In genomic region chr2:101264360-101264939, GRCh38 we compare ENCODE assay signal across 19 cellular contexts. TPM values are rescaled to one million over a fixed set of nuclear protein-coding genes. Genes with fewer than 3 reads are reported as not detected.
DNase-seq lines count a peak whose midpoint lies in the region; ATAC-seq, FAIRE-seq and TF ChIP-seq lines count a peak whose summit lies in the region.
"Had no signal": no experiment of that assay in that cellular context is flagged by ENCODE, and none has a peak within 500 bp of the region (broad histone marks: within the 10 kb centered on the region; RNA-seq: fewer than 3 reads in every experiment).

No MANE protein-coding gene starts in this region.

- FAIRE-seq in HepG2 (lab: Jason Lieb, UNC), result no peak

- BruUV-seq in HepG2 (replicated peaks; lab: Mats Ljungman, UMichigan), result no TSS peak

- H3K4me1 ChIP-seq in HepG2 (ENCODE audit: insufficient read depth, low read length) (peaks cover 84% of the 10 kb centered on the region), right lobe of liver (peaks cover 0 to 13% (median 0%) of the 10 kb centered on the region in 4 donors), left ventricle myocardium inferior (peaks cover 65% of the 10 kb centered on the region), suprapubic skin (no peaks in the 10 kb centered on the region)
- H3K4me1 ChIP-seq: HAP-1 had no signal

- no peaks in the 10 kb centered on the region for H3K27me3 ChIP-seq in HepG2 (ENCODE audit: control insufficient read depth in 1 of 2, insufficient read depth in 2 of 2, low read length in 2 of 2)
- no peaks in the 10 kb centered on the region for H3K27me3 ChIP-seq in right lobe of liver
- no peaks in the 10 kb centered on the region for H3K27me3 ChIP-seq in left ventricle myocardium inferior (ENCODE audit: low read depth)
- H3K27me3 ChIP-seq in suprapubic skin, result no peaks in the 10 kb centered on the region
- H3K27me3 ChIP-seq: adrenal gland, MG63, ovary had no signal

- TF ChIP-seq EP300 in HepG2 (IDR thresholded peaks at IDR 0.05; ENCODE audit: low read depth in 2 of 2, low read length in 2 of 2), result no peak
- no peak for TF ChIP-seq EP300 in HepG2 (CRISPR knock-in tag; IDR thresholded peaks at IDR 0.05; ENCODE audit: borderline replicate concordance)
- TF ChIP-seq EP300 in suprapubic skin (IDR thresholded peaks at IDR 0.05), result no peak

- H3K9me3 ChIP-seq in HepG2 (ENCODE audit: low read length) (no peaks in the 10 kb centered on the region), right lobe of liver (no peaks in the 10 kb centered on the region), left ventricle myocardium inferior (replicated peaks) (no peaks in the 10 kb centered on the region), suprapubic skin (no peaks in the 10 kb centered on the region)
- H3K9me3 ChIP-seq: adrenal gland, HAP-1, MG63, ovary had no signal

- H3K27me3 Mint-ChIP-seq in activated CD4-positive, alpha-beta memory T cell treated with anti-CD3 and anti-CD28 coated beads, Interleukin-2, amount 10 ng/mL, durations not matched to agents 7 days and 5 days, result no peaks in the 10 kb centered on the region
- H3K27me3 Mint-ChIP-seq: activated B cell treated with CpG ODN at 0.5 μM for 24 hours had no signal

- peaks cover 28 to 68% of the 10 kb centered on the region in 2 experiments for H3K36me3 ChIP-seq in HepG2 (replicated peaks in 1 of 2; ENCODE audit: control insufficient read depth in 1 of 2, insufficient read depth in 2 of 2, low read length in 2 of 2)
- peaks cover 0 to 57% (median 15%) of the 10 kb centered on the region in 4 donors for H3K36me3 ChIP-seq in right lobe of liver
- H3K36me3 ChIP-seq in left ventricle myocardium inferior, result peaks cover 66% of the 10 kb centered on the region
- H3K36me3 ChIP-seq in suprapubic skin, result peaks cover 66% of the 10 kb centered on the region
- H3K36me3 ChIP-seq: ovary had no signal

- DNase-seq in HepG2 (ENCODE audit: low spot score) (no peak), right lobe of liver (no peak), left ventricle myocardium inferior (no peak), cortex of kidney (lab: John Stamatoyannopoulos, UW) (no peak), suprapubic skin (ENCODE audit: low spot score in 2 of 2) (no peak)
- no peak for DNase-seq in activated CD4-positive, alpha-beta memory T cell treated with anti-CD3 and anti-CD28 coated beads, Interleukin-2, amount 10 ng/mL, durations not matched to agents 7 days and 5 days
- DNase-seq in stimulated activated CD4-positive, alpha-beta T cell treated with anti-CD3 and anti-CD28 coated beads, Interleukin-2, amount 100 ng/mL, for 24 hours, result no peak
- DNase-seq: activated B cell treated with CpG ODN at 0.5 μM for 24 hours; activated CD8-positive, alpha-beta memory T cell treated with anti-CD3 and anti-CD28 coated beads, Interleukin-2, amount 50 U/mL, for 4 hours; adrenal gland; COR-L47; glutamatergic neuron; IMR-90; MG63; NCI-H187; ovary; stimulated activated CD4-positive, alpha-beta T cell treated with anti-CD3 and anti-CD28 coated beads, Interleukin-2, amount 100 ng/mL, for 48 hours had no signal

- TF ChIP-seq POLR2A in HepG2 (IDR thresholded peaks at IDR 0.05; ENCODE audit: insufficient read depth in 1 of 2, low read depth in 2 of 2, low read length in 2 of 2) (no peak), right lobe of liver (IDR thresholded peaks at IDR 0.05) (no peak), suprapubic skin (IDR thresholded peaks at IDR 0.05) (no peak)

- peaks cover 41% of the 10 kb centered on the region for H3K4me1 Mint-ChIP-seq in activated CD4-positive, alpha-beta memory T cell treated with anti-CD3 and anti-CD28 coated beads, Interleukin-2, amount 10 ng/mL, durations not matched to agents 7 days and 5 days
- H3K4me1 Mint-ChIP-seq: activated B cell treated with CpG ODN at 0.5 μM for 24 hours had no signal

- H3K9me3 Mint-ChIP-seq in activated CD4-positive, alpha-beta memory T cell treated with anti-CD3 and anti-CD28 coated beads, Interleukin-2, amount 10 ng/mL, durations not matched to agents 7 days and 5 days, result no peaks in the 10 kb centered on the region
- H3K9me3 Mint-ChIP-seq: activated B cell treated with CpG ODN at 0.5 μM for 24 hours had no signal

- POLR2A ChIA-PET in HepG2 (lab: Yijun Ruan, JAX), result no interaction called here
- POLR2A ChIA-PET in activated CD4-positive, alpha-beta memory T cell treated with anti-CD3 and anti-CD28 coated beads, Interleukin-2, amount 10 ng/mL, durations not matched to agents 7 days and 5 days (lab: Charles Lee), result interaction anchor here (6.2 kb wide), 1 partner anchor 11 kb away, joined by 42 read pairs; the partner anchor contains the start of gene CNOT11

- no peak for ATAC-seq in HepG2
- no peak for ATAC-seq in right lobe of liver
- no peak for ATAC-seq in HG03432 (IDR thresholded peaks at IDR 0.05; ENCODE audit: unreplicated experiment)

- no peak overlapping the region for H3K4me2 ChIP-seq in HepG2 (ENCODE audit: low read depth, low read length)

- intact Hi-C loops in HepG2 (cut with micrococcal nuclease; ENCODE audit: unreplicated experiment) (no loop called here), right lobe of liver (cut with DNase I) (no loop called here), left ventricle myocardium inferior (cut with micrococcal nuclease) (no loop called here)

- H3K9ac ChIP-seq in HepG2 (ENCODE audit: insufficient read depth, low read depth, low read length), result no peak overlapping the region

- CTCF ChIA-PET in HepG2 (lab: Yijun Ruan, JAX; ENCODE audit: low intra/inter-chr PET ratio, low total read pairs), result no interaction called here
- CTCF ChIA-PET in activated CD4-positive, alpha-beta memory T cell treated with anti-CD3 and anti-CD28 coated beads, Interleukin-2, amount 10 ng/mL, durations not matched to agents 7 days and 5 days (lab: Charles Lee), result no interaction called here

- WGBS in HepG2 (ENCODE audit: low lambda C conversion rate), result 98% methylated on average over 13 of the region's 13 CpGs
- WGBS in right lobe of liver (ENCODE audit: insufficient coverage, low coverage, low lambda C conversion rate, missing lambda C conversion rate), result 93% methylated on average over 13 of the region's 13 CpGs
- 92% methylated on average over 13 of the region's 13 CpGs for WGBS in suprapubic skin

- H4K20me1 ChIP-seq in HepG2 (ENCODE audit: insufficient read depth, low read length), result no peaks in the 10 kb centered on the region

- H3K27ac Mint-ChIP-seq in activated CD4-positive, alpha-beta memory T cell treated with anti-CD3 and anti-CD28 coated beads, Interleukin-2, amount 10 ng/mL, durations not matched to agents 7 days and 5 days, result peak overlapping the region; percentile 73
- H3K27ac Mint-ChIP-seq: activated B cell treated with CpG ODN at 0.5 μM for 24 hours had no signal

- no peak overlapping the region for H3K4me3 ChIP-seq in HepG2 (replicated peaks in 1 of 3; ENCODE audit: insufficient read depth in 1 of 3, low read depth in 2 of 3, low read length in 3 of 3)
- H3K4me3 ChIP-seq in right lobe of liver, result no peak overlapping the region
- H3K4me3 ChIP-seq in left ventricle myocardium inferior, result no peak overlapping the region
- H3K4me3 ChIP-seq in suprapubic skin, result no peak overlapping the region
- H3K4me3 ChIP-seq: adrenal gland, HAP-1, MG63, ovary had no signal

- no peak for TF ChIP-seq RAD21 in HepG2 (CRISPR knock-in tag; IDR thresholded peaks at IDR 0.05)

- H3K4me3 Mint-ChIP-seq in activated CD4-positive, alpha-beta memory T cell treated with anti-CD3 and anti-CD28 coated beads, Interleukin-2, amount 10 ng/mL, durations not matched to agents 7 days and 5 days, result no peak overlapping the region
- H3K4me3 Mint-ChIP-seq: activated B cell treated with CpG ODN at 0.5 μM for 24 hours had no signal

- H2AFZ ChIP-seq in HepG2 (ENCODE audit: low read length), result no peak overlapping the region

- H3K27ac ChIP-seq in HepG2 (ENCODE audit: extremely low read length, insufficient read depth, low read length) (peak overlapping the region; percentile 75), right lobe of liver (no peak overlapping the region), left ventricle myocardium inferior (replicated peaks) (peak overlapping the region; percentile 74), suprapubic skin (no peak overlapping the region)
- H3K27ac ChIP-seq: adrenal gland, ovary had no signal

- in situ Hi-C loops in HepG2 (cut with HindIII; ENCODE audit: extremely low pct_ligation_motif_present, low pct_unique_long_range_greater_than_20kb), result no loop called here

- TF ChIP-seq CTCF in HepG2 (CRISPR knock-in tag; IDR thresholded peaks at IDR 0.05) (no peak), right lobe of liver (IDR thresholded peaks at IDR 0.05) (no peak), left ventricle myocardium inferior (IDR thresholded peaks at IDR 0.05; ENCODE audit: borderline replicate concordance) (no peak), suprapubic skin (IDR thresholded peaks at IDR 0.05) (no peak)

- peaks cover 79% of the 10 kb centered on the region for H3K36me3 Mint-ChIP-seq in activated CD4-positive, alpha-beta memory T cell treated with anti-CD3 and anti-CD28 coated beads, Interleukin-2, amount 10 ng/mL, durations not matched to agents 7 days and 5 days (ENCODE audit: low read depth)

- H3K79me2 ChIP-seq in HepG2 (ENCODE audit: insufficient read depth, low read length), result peaks cover 39% of the 10 kb centered on the region

RNA-seq across cellular contexts. Expression of gene CNOT11, which starts 11.8 kb away (rescaled TPM):
- total RNA-seq in HepG2 (2016; rRNA removed; fragmentation: Illumina TruSeq; extraction: Trizol) (100 and 114 TPM in 2 replicates), right lobe of liver (10 to 100 TPM; 17.0 to 28.5 (median 21.5) TPM), left ventricle myocardium inferior (33.8 TPM), suprapubic skin (10 to 100 TPM; 24.9 to 32.7 (median 28.6) TPM)
- 34.2 and 39.4 TPM in 2 replicates for total RNA-seq in HepG2 (2016; cell fraction: cytosol; rRNA removed; fragmentation: Illumina TruSeq; extraction: Trizol; ENCODE audit: low read depth)
- 93.7 and 119 TPM in 2 replicates for total RNA-seq in HepG2 (2016; cell fraction: insoluble cytoplasmic fraction; rRNA removed; fragmentation: Illumina TruSeq; extraction: Trizol)
- 65.8 and 70.3 TPM in 2 replicates for total RNA-seq in HepG2 (2016; cell fraction: membrane; rRNA removed; fragmentation: Illumina TruSeq; extraction: Trizol)
- 79.5 and 91.1 TPM in 2 replicates for total RNA-seq in HepG2 (2016; cell fraction: nucleus; rRNA removed; fragmentation: Illumina TruSeq; extraction: Trizol)
- polyA plus RNA-seq in HepG2 (2011; rRNA removed), result 202 and 209 TPM in 2 replicates
- polyA plus RNA-seq in HepG2 (2011; cell fraction: cytosol; rRNA removed), result 91.7 and 128 TPM in 2 replicates
- 359 and 415 TPM in 2 replicates for polyA plus RNA-seq in HepG2 (2011; cell fraction: nucleus; rRNA removed)
- polyA plus RNA-seq in HepG2 (2012), result 100 and 126 TPM in 2 replicates
- 35.1 and 35.8 TPM in 2 replicates for polyA plus RNA-seq in HepG2 (2016; cell fraction: cytosol; fragmentation: Illumina TruSeq; extraction: Trizol; ENCODE audit: low read depth)
- polyA plus RNA-seq in HepG2 (2016; cell fraction: insoluble cytoplasmic fraction; fragmentation: Illumina TruSeq; extraction: Trizol; ENCODE audit: low read depth), result 160 and 184 TPM in 2 replicates
- 62.2 and 66.8 TPM in 2 replicates for polyA plus RNA-seq in HepG2 (2016; cell fraction: membrane; fragmentation: Illumina TruSeq; extraction: Trizol; ENCODE audit: low read depth)
- polyA plus RNA-seq in HepG2 (2016; cell fraction: nucleus; fragmentation: Illumina TruSeq; extraction: Trizol; ENCODE audit: insufficient read depth, low read depth), result 277 TPM in 2 replicates
- polyA minus RNA-seq in HepG2 (2011; rRNA and poly(A)+ RNA removed; ENCODE audit: low replicate concordance), result 74.3 and 87.7 TPM in 2 replicates
- 102 and 132 TPM in 2 replicates for polyA minus RNA-seq in HepG2 (2011; cell fraction: cytosol; rRNA and poly(A)+ RNA removed)
- polyA minus RNA-seq in HepG2 (2011; cell fraction: nucleus; rRNA and poly(A)+ RNA removed), result 80.2 and 123 TPM in 2 replicates
- total RNA-seq in activated CD4-positive, alpha-beta memory T cell treated with anti-CD3 and anti-CD28 coated beads, Interleukin-2, amount 10 ng/mL, durations not matched to agents 7 days and 5 days, result 10 to 100 TPM; 60.3 to 65.9 TPM

RNA-seq across cellular contexts. Expression of gene RNF149, which starts 44.1 kb away (rescaled TPM):
- total RNA-seq in HepG2 (2016; rRNA removed; fragmentation: Illumina TruSeq; extraction: Trizol) (45.7 and 109 TPM in 2 replicates), right lobe of liver (10 to 100 TPM; 20.3 to 45.4 (median 32.2) TPM), left ventricle myocardium inferior (12.0 TPM), suprapubic skin (100 to 1,000 TPM in 1 of 4 donors, 10 to 100 TPM in 3; 70.1 to 135 (median 77.7) TPM)
- total RNA-seq in HepG2 (2016; cell fraction: cytosol; rRNA removed; fragmentation: Illumina TruSeq; extraction: Trizol; ENCODE audit: low read depth), result 31.6 and 37.7 TPM in 2 replicates
- total RNA-seq in HepG2 (2016; cell fraction: insoluble cytoplasmic fraction; rRNA removed; fragmentation: Illumina TruSeq; extraction: Trizol), result 40.9 and 111 TPM in 2 replicates
- 40.3 and 50.9 TPM in 2 replicates for total RNA-seq in HepG2 (2016; cell fraction: membrane; rRNA removed; fragmentation: Illumina TruSeq; extraction: Trizol)
- total RNA-seq in HepG2 (2016; cell fraction: nucleus; rRNA removed; fragmentation: Illumina TruSeq; extraction: Trizol), result 138 and 175 TPM in 2 replicates
- polyA plus RNA-seq in HepG2 (2011; rRNA removed), result 87.2 and 87.6 TPM in 2 replicates
- 33.2 and 46.3 TPM in 2 replicates for polyA plus RNA-seq in HepG2 (2011; cell fraction: cytosol; rRNA removed)
- 67.6 and 82.1 TPM in 2 replicates for polyA plus RNA-seq in HepG2 (2011; cell fraction: nucleus; rRNA removed)
- 91.6 and 103 TPM in 2 replicates for polyA plus RNA-seq in HepG2 (2012)
- 12.2 and 15.7 TPM in 2 replicates for polyA plus RNA-seq in HepG2 (2016; cell fraction: cytosol; fragmentation: Illumina TruSeq; extraction: Trizol; ENCODE audit: low read depth)
- 37.5 and 38.4 TPM in 2 replicates for polyA plus RNA-seq in HepG2 (2016; cell fraction: insoluble cytoplasmic fraction; fragmentation: Illumina TruSeq; extraction: Trizol; ENCODE audit: low read depth)
- polyA plus RNA-seq in HepG2 (2016; cell fraction: membrane; fragmentation: Illumina TruSeq; extraction: Trizol; ENCODE audit: low read depth), result 22.7 and 27.3 TPM in 2 replicates
- polyA plus RNA-seq in HepG2 (2016; cell fraction: nucleus; fragmentation: Illumina TruSeq; extraction: Trizol; ENCODE audit: insufficient read depth, low read depth), result 273 and 274 TPM in 2 replicates
- polyA minus RNA-seq in HepG2 (2011; rRNA and poly(A)+ RNA removed; ENCODE audit: low replicate concordance), result 41.3 and 47.7 TPM in 2 replicates
- polyA minus RNA-seq in HepG2 (2011; cell fraction: cytosol; rRNA and poly(A)+ RNA removed), result 41.9 and 57.0 TPM in 2 replicates
- 147 and 171 TPM in 2 replicates for polyA minus RNA-seq in HepG2 (2011; cell fraction: nucleus; rRNA and poly(A)+ RNA removed)
- 100 to 1,000 TPM; 115 to 116 TPM for total RNA-seq in activated CD4-positive, alpha-beta memory T cell treated with anti-CD3 and anti-CD28 coated beads, Interleukin-2, amount 10 ng/mL, durations not matched to agents 7 days and 5 days

Comparison
In these comparisons a context has a peak if more than half of its experiments do, and no peak if none do; other contexts are left out.
1. H3K27ac ChIP-seq: peak in HepG2 (single experiment) and left ventricle myocardium inferior (single experiment); none in right lobe of liver (0 of 3) and suprapubic skin (single experiment).